In the genomic region with DNA sequence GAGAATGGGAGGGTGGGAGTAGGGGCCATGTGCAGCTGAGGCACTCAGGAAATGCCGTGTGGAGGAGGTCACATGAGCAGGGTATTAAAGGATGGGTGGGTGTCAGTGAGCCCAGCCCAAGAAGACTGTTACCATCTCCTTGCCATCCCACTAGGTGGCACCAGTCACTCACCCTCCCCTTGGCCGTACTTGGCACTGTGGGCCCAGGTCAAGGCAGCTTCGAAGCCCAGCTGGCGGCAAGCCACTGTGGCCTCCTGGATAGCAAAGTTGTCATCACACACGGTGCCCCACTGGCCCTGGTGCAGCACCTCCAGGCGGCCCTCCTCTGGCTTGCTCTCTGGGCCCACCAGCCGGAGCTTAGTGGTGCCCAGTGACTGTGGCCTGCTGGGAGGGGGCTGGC, we compare ENCODE assay signal across 8 cellular contexts. TPM values are rescaled to one million over a fixed set of nuclear protein-coding genes. Genes with fewer than 3 reads are reported as not detected.
DNase-seq lines count a peak whose midpoint lies in the region; ATAC-seq and TF ChIP-seq lines count a peak whose summit lies in the region.

No MANE protein-coding gene starts in this region.

- no peaks in the 10 kb centered on the region for H3K79me2 ChIP-seq in HCT116 (ENCODE audit: insufficient read depth, low read length)

- peak; percentile 82 for ATAC-seq in HCT116
- ATAC-seq in gastroesophageal sphincter, result peak; percentile 28
- ATAC-seq in stimulated activated naive CD8-positive, alpha-beta T cell treated with anti-CD3 and anti-CD28 coated beads, Interleukin-15, Interleukin-2, amounts not matched to agents 100 U/mL and 50 U/mL, for 24 hours, result peak; percentile 53

- DNase-seq in HCT116 (ENCODE audit: low read depth, low spot score) (peak; percentile 42), SK-MEL-5 (ENCODE audit: low read depth, low spot score) (peak; percentile 67), GOT3 (lab: John Stamatoyannopoulos, UW) (no peak), NCI-H1105 (lab: John Stamatoyannopoulos, UW) (no peak), GF-D8 (lab: John Stamatoyannopoulos, UW) (no peak)
- peak; percentile 21 for DNase-seq in stimulated activated naive CD8-positive, alpha-beta T cell treated with anti-CD3 and anti-CD28 coated beads, Interleukin-15, Interleukin-2, amounts not matched to agents 100 U/mL and 50 U/mL, for 24 hours

- 50 to 58% methylated on average over 1 to 3 of the region's 7 CpGs for WGBS in gastroesophageal sphincter (ENCODE audit: low coverage in 1 of 2), 2 donors

- H3K27ac ChIP-seq in BLaER1 (no peak overlapping the region), HCT116 (ENCODE audit: low read depth, low read length) (no peak overlapping the region), gastroesophageal sphincter (no peak overlapping the region)

- no peaks in the 10 kb centered on the region for H3K9me2 ChIP-seq in HCT116 (ENCODE audit: insufficient read depth)

- no peak for TF ChIP-seq POLR2A in HCT116 (IDR thresholded peaks at IDR 0.05; ENCODE audit: borderline replicate concordance, extremely low read depth, insufficient read depth, insufficient read length)
- TF ChIP-seq POLR2A in gastroesophageal sphincter (IDR thresholded peaks at IDR 0.05), result no peak

- TF ChIP-seq EP300 in gastroesophageal sphincter (IDR thresholded peaks at IDR 0.05), result no peak

- CTCF ChIA-PET in HCT116 (lab: Charles Lee), result interaction anchor here (0.5 to 4.0 kb wide), 8 partner anchors 34 to 779 kb away, joined by 3 to 36 read pairs (median 3); no protein-coding TSS in a partner anchor

- H3K4me3 ChIP-seq in BLaER1 (no peak overlapping the region), HCT116 (replicated peaks in 1 of 2; ENCODE audit: low read depth in 1 of 2, low read length in 2 of 2) (no peak overlapping the region), gastroesophageal sphincter (no peak overlapping the region)

- H2AFZ ChIP-seq in HCT116 (ENCODE audit: low read depth, low read length, poor library complexity, severe bottlenecking), result no peak overlapping the region

- no peaks in the 10 kb centered on the region for H3K27me3 ChIP-seq in BLaER1
- no peaks in the 10 kb centered on the region for H3K27me3 ChIP-seq in HCT116 (ENCODE audit: insufficient read depth, low read length)
- H3K27me3 ChIP-seq in gastroesophageal sphincter, result no peaks in the 10 kb centered on the region

- H3K4me1 ChIP-seq in BLaER1 (peaks cover 91% of the 10 kb centered on the region), HCT116 (ENCODE audit: control insufficient read depth in 1 of 2, insufficient read depth in 2 of 2, low read length in 2 of 2) (peaks cover 18 to 46% of the 10 kb centered on the region in 2 experiments), gastroesophageal sphincter (peaks cover 0 to 36% (median 6%) of the 10 kb centered on the region in 3 donors)

- H3K36me3 ChIP-seq in BLaER1 (no peaks in the 10 kb centered on the region), HCT116 (ENCODE audit: control insufficient read depth in 1 of 2, insufficient read depth in 2 of 2, low read length in 2 of 2) (no peaks in the 10 kb centered on the region), gastroesophageal sphincter (peaks cover 0 to 11% of the 10 kb centered on the region in 2 donors)

- RAD21 ChIA-PET in HCT116 (lab: Charles Lee; ENCODE audit: low non-redundant PET in 1 of 2, low total read pairs in 2 of 2, uncharacterized antibody in 2 of 2, unreplicated experiment in 2 of 2), result interaction anchor here (1.2 kb wide), 2 partner anchors 47 kb away, joined by 8 to 9 read pairs; no protein-coding TSS in a partner anchor

- H4K20me1 ChIP-seq in BLaER1, result no peaks in the 10 kb centered on the region
- H4K20me1 ChIP-seq in HCT116 (ENCODE audit: insufficient read depth), result no peaks in the 10 kb centered on the region

- H3K9me3 ChIP-seq in BLaER1, result no peaks in the 10 kb centered on the region; the same call in 1 of the 2 replicates
- H3K9me3 ChIP-seq in HCT116 (ENCODE audit: control insufficient read depth in 1 of 2, insufficient read depth in 1 of 2, low read depth in 1 of 2, low read length in 2 of 2), result no peaks in the 10 kb centered on the region
- no peaks in the 10 kb centered on the region for H3K9me3 ChIP-seq in gastroesophageal sphincter

- H3K4me2 ChIP-seq in BLaER1, result peak overlapping the region; percentile 64
- no peak overlapping the region for H3K4me2 ChIP-seq in HCT116 (ENCODE audit: low read length)

- peak in 2 of 3 experiments; percentile 67 to 69; a peak in 4 of 6 replicates for TF ChIP-seq CTCF in HCT116 (IDR thresholded peaks at IDR 0.05 in 2 of 3, conservative IDR thresholded peaks at IDR 0.05 in 1 of 3; ENCODE audit: borderline replicate concordance in 1 of 3, insufficient read depth in 1 of 3, low read depth in 2 of 3, low read length in 2 of 3)
- peak in 3 of 4 experiments; percentile 35 to 68 (median 53) for TF ChIP-seq CTCF in gastroesophageal sphincter (IDR thresholded peaks at IDR 0.05)

- POLR2A ChIA-PET in HCT116 (lab: Charles Lee), result interaction anchor here (1.2 kb wide), 1 partner anchor 47 kb away, joined by 3 read pairs; no protein-coding TSS in a partner anchor

- intact Hi-C loops in HCT116 (cut with micrococcal nuclease), result loop anchor here (1.0 to 10.0 kb wide), 3 partner anchors 47 to 152 kb away; partner anchors contain the start of gene PYROXD2

- H3K9ac ChIP-seq in BLaER1, result no peak overlapping the region
- H3K9ac ChIP-seq in HCT116 (ENCODE audit: low read length), result no peak overlapping the region

- no TSS peak for BruUV-seq in HCT116 (replicated peaks; lab: Mats Ljungman, UMichigan)

- no peak for TF ChIP-seq RAD21 in HCT116 (IDR thresholded peaks at IDR 0.05; ENCODE audit: low read depth)

- in situ Hi-C loops in SK-MEL-5 (cut with HindIII; ENCODE audit: low pct_unique_long_range_greater_than_20kb, low sequenced_read_pairs), result no loop called here

TF ChIP-seq in HCT116, 20 proteins besides CTCF, POLR2A, EP300 and RAD21:
- TF ChIP-seq ELF1 (IDR thresholded peaks at IDR 0.05; ENCODE audit: borderline replicate concordance, low read depth) (no peak), JUND (IDR thresholded peaks at IDR 0.05) (no peak), ZBTB33 (IDR thresholded peaks at IDR 0.05; ENCODE audit: extremely low read depth, insufficient replicate concordance, low read length) (no peak), SP1 (IDR thresholded peaks at IDR 0.05; ENCODE audit: low read depth) (no peak), CBX3 (IDR thresholded peaks at IDR 0.05; ENCODE audit: low read depth) (no peak), CEBPB (IDR thresholded peaks at IDR 0.05; ENCODE audit: low read depth) (no peak), ZNF274 (IDR thresholded peaks at IDR 0.05; ENCODE audit: low read depth, low read length) (no peak), EGR1 (IDR thresholded peaks at IDR 0.05; ENCODE audit: low read depth) (no peak), EZH2phosphoT487 (IDR thresholded peaks at IDR 0.05; ENCODE audit: borderline replicate concordance) (no peak), SRF (IDR thresholded peaks at IDR 0.05; ENCODE audit: low read depth) (no peak), TCF7L2 (IDR thresholded peaks at IDR 0.05; ENCODE audit: borderline replicate concordance, extremely low read depth, insufficient read depth, insufficient read length) (no peak)
- TF ChIP-seq, protein P1, sequence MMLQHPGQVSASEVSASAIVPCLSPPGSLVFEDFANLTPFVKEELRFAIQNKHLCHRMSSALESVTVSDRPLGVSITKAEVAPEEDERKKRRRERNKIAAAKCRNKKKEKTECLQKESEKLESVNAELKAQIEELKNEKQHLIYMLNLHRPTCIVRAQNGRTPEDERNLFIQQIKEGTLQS (IDR thresholded peaks at IDR 0.05), result no peak
TF ChIP-seq in HCT116: peak in this region for 0.

RNA-seq across cellular contexts. Expression of gene LOXL4, which starts 5.4 kb away (rescaled TPM):
- total RNA-seq in HCT116 (2021; ENCODE audit: unreplicated experiment), result 1.3 TPM
- polyA plus RNA-seq in HCT116 (2012), result 1.8 and 2.2 TPM in 2 replicates
- not detected in 2 replicates for total RNA-seq in SK-MEL-5 (2014; rRNA removed; shearing (Covaris generic))
- not detected in 2 replicates for polyA plus RNA-seq in SK-MEL-5 (2015; cell fraction: cytosol; rRNA removed)
- polyA plus RNA-seq in SK-MEL-5 (2015; cell fraction: nucleus; rRNA removed), result 0.33 TPM in 1 of 2 replicates, not detected in the other
- total RNA-seq in gastroesophageal sphincter, result 10 to 100 TPM; 10.6 to 20.7 (median 16.3) TPM

Comparison
In these comparisons a context has a peak if more than half of its experiments do, and no peak if none do; other contexts are left out.
1. ATAC-seq: peak in every context shown above with its lines; median percentile 82 in HCT116; 53 in stimulated activated naive CD8-positive, alpha-beta T cell treated with anti-CD3 and anti-CD28 coated beads, Interleukin-15, Interleukin-2, amounts not matched to agents 100 U/mL and 50 U/mL, for 24 hours; 28 in gastroesophageal sphincter.
2. DNase-seq: peak in HCT116 (single experiment), SK-MEL-5 (single experiment) and stimulated activated naive CD8-positive, alpha-beta T cell treated with anti-CD3 and anti-CD28 coated beads, Interleukin-15, Interleukin-2, amounts not matched to agents 100 U/mL and 50 U/mL, for 24 hours (single experiment); none in GOT3 (single experiment), NCI-H1105 (single experiment) and GF-D8 (single experiment).